Comparison of ENCODE assay signal across 18 cellular contexts in the genomic region with DNA sequence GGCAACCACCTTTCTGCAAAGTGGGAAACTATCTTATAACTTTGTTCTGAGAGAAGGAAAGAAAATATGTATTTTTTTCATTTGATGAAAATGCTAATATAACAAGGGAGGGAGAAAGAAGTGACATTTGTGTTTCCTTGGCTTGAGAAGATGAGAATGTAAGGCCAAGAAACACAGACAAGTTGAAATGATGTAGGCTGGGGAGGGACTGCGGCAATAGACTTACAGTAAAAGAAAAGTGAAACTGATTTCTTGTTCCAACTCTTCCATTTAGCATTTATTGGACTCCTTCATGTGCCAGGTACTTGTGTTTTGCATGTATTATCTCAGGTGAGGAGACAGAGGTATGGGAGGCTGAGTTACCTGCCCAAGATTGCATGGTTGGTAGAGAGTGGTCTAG.
DNase-seq lines count a peak whose midpoint lies in the region; ATAC-seq, FAIRE-seq and TF ChIP-seq lines count a peak whose summit lies in the region.
"Had no signal": no experiment of that assay in that cellular context is flagged by ENCODE, and none has a peak within 500 bp of the region (broad histone marks: within the 10 kb centered on the region; RNA-seq: fewer than 3 reads in every experiment).

No MANE protein-coding gene starts in this region.

- POLR2A ChIA-PET in CD8-positive, alpha-beta T cell (lab: Charles Lee), result no interaction called here

- no peaks in the 10 kb centered on the region for H3K36me3 ChIP-seq in CD8-positive, alpha-beta T cell (ENCODE audit: insufficient read depth, low read length)
- no peaks in the 10 kb centered on the region for H3K36me3 ChIP-seq in mucosa of descending colon (ENCODE audit: low read depth)
- H3K36me3 ChIP-seq: BLaER1 treated with 17β-estradiol and CSF1 and Interleukin-3, amounts not matched to agents 10 nM and 100 nM; pancreas had no signal

- peak overlapping the region; percentile 78 for H3K4me3 Mint-ChIP-seq in CD8-positive, alpha-beta T cell
- peak overlapping the region; percentile 43 for H3K4me3 Mint-ChIP-seq in activated T-helper 2 cell treated with anti-CD3 and anti-CD28 coated beads, Interferon-gamma antibody, Interleukin-2, Interleukin-4, amounts not matched to agents 10 μg/mL and 5 μg/mL and 100 μg/mL, durations not matched to agents 14 hours and 24 hours and 36 hours (ENCODE audit: low read depth)

- H3K4me1 Mint-ChIP-seq in CD8-positive, alpha-beta T cell (ENCODE audit: low read depth), result peaks cover 50% of the 10 kb centered on the region
- H3K4me1 Mint-ChIP-seq in activated T-helper 2 cell treated with anti-CD3 and anti-CD28 coated beads, Interferon-gamma antibody, Interleukin-2, Interleukin-4, amounts not matched to agents 10 μg/mL and 5 μg/mL and 100 μg/mL, durations not matched to agents 14 hours and 24 hours and 36 hours (ENCODE audit: low read depth), result peaks cover 16% of the 10 kb centered on the region

- H3K27ac ChIP-seq in CD8-positive, alpha-beta T cell (ENCODE audit: low read depth, low read length), result no peak overlapping the region
- H3K27ac ChIP-seq: BLaER1 treated with 17β-estradiol and CSF1 and Interleukin-3, amounts not matched to agents 10 nM and 100 nM; pancreas; SK-N-MC had no signal

- H3K9me3 ChIP-seq in CD8-positive, alpha-beta T cell (ENCODE audit: low read length), result no peaks in the 10 kb centered on the region
- no peaks in the 10 kb centered on the region for H3K9me3 ChIP-seq in mucosa of descending colon
- H3K9me3 ChIP-seq: BLaER1 treated with 17β-estradiol and CSF1 and Interleukin-3, amounts not matched to agents 10 nM and 100 nM; pancreas had no signal

- CTCF ChIA-PET in CD8-positive, alpha-beta T cell (lab: Charles Lee), result no interaction called here

- peaks cover 59% of the 10 kb centered on the region for H3K4me1 ChIP-seq in CD8-positive, alpha-beta T cell (ENCODE audit: insufficient read depth, low read length)
- H3K4me1 ChIP-seq in mucosa of descending colon (ENCODE audit: low read depth), result peaks cover 15% of the 10 kb centered on the region

- peak overlapping the region; percentile 85 for H3K27ac Mint-ChIP-seq in CD8-positive, alpha-beta T cell
- H3K27ac Mint-ChIP-seq in activated T-helper 2 cell treated with anti-CD3 and anti-CD28 coated beads, Interferon-gamma antibody, Interleukin-2, Interleukin-4, amounts not matched to agents 10 μg/mL and 5 μg/mL and 100 μg/mL, durations not matched to agents 14 hours and 24 hours and 36 hours, result no peak overlapping the region
- H3K27ac Mint-ChIP-seq: stimulated activated naive B cell treated with anti-CD40 and anti-IgM and Interleukin-4, amounts not matched to agents 10 μg/mL and 1 μg/mL and 100 μg/mL, for 72 hours had no signal

- H3K4me3 ChIP-seq in CD8-positive, alpha-beta T cell (ENCODE audit: low read depth, low read length), result peak overlapping the region; percentile 41
- H3K4me3 ChIP-seq in mucosa of descending colon, result no peak overlapping the region
- H3K4me3 ChIP-seq: BLaER1 treated with 17β-estradiol and CSF1 and Interleukin-3, amounts not matched to agents 10 nM and 100 nM; pancreas; SK-N-MC; smooth muscle cell had no signal

- peak; percentile 62 for ATAC-seq in CD8-positive, alpha-beta T cell
- peak; percentile 70 for ATAC-seq in mucosa of descending colon
- ATAC-seq in HG03139 (IDR thresholded peaks at IDR 0.05; ENCODE audit: unreplicated experiment), result no peak
- ATAC-seq: esophagus mucosa; pancreas; stimulated activated naive B cell treated with anti-CD40 and anti-IgM and Interleukin-4, amounts not matched to agents 10 μg/mL and 1 μg/mL and 100 μg/mL, for 72 hours had no signal

- H3K27me3 Mint-ChIP-seq in CD8-positive, alpha-beta T cell (ENCODE audit: low read depth), result no peaks in the 10 kb centered on the region
- H3K27me3 Mint-ChIP-seq in activated T-helper 2 cell treated with anti-CD3 and anti-CD28 coated beads, Interferon-gamma antibody, Interleukin-2, Interleukin-4, amounts not matched to agents 10 μg/mL and 5 μg/mL and 100 μg/mL, durations not matched to agents 14 hours and 24 hours and 36 hours (ENCODE audit: low read depth), result no peaks in the 10 kb centered on the region
- H3K27me3 Mint-ChIP-seq: stimulated activated naive B cell treated with anti-CD40 and anti-IgM and Interleukin-4, amounts not matched to agents 10 μg/mL and 1 μg/mL and 100 μg/mL, for 72 hours had no signal

- DNase-seq in CD8-positive, alpha-beta T cell, result no peak
- no peak for DNase-seq in GM19239 (ENCODE audit: insufficient read length, low spot score)
- no peak for DNase-seq in activated T-helper 2 cell treated with anti-CD3 and anti-CD28 coated beads, Interferon-gamma antibody, Interleukin-2, Interleukin-4, amounts not matched to agents 10 μg/mL and 5 μg/mL and 100 μg/mL, durations not matched to agents 14 hours and 24 hours and 36 hours (ENCODE audit: low spot score)
- DNase-seq in mucosa of descending colon, result no peak
- DNase-seq in NCI-H146 treated with DMSO at 0.1 percent for 48 hours (lab: John Stamatoyannopoulos, UW; ENCODE audit: unreplicated experiment), result no peak
- DNase-seq in iPS-NIHi11 (ENCODE audit: low spot score), result no peak
- DNase-seq: dermis blood vessel endothelial cell; HCEC 1CT; head of caudate nucleus; NCI-H1105 treated with DMSO at 0.1 percent for 48 hours; NCI-H226; pancreas; stimulated activated naive B cell treated with anti-CD40 and anti-IgM and Interleukin-4, amounts not matched to agents 10 μg/mL and 1 μg/mL and 100 μg/mL, for 72 hours had no signal

- no peaks in the 10 kb centered on the region for H3K36me3 Mint-ChIP-seq in CD8-positive, alpha-beta T cell
- H3K36me3 Mint-ChIP-seq in activated T-helper 2 cell treated with anti-CD3 and anti-CD28 coated beads, Interferon-gamma antibody, Interleukin-2, Interleukin-4, amounts not matched to agents 10 μg/mL and 5 μg/mL and 100 μg/mL, durations not matched to agents 14 hours and 24 hours and 36 hours (ENCODE audit: low read depth), result no peaks in the 10 kb centered on the region
- H3K36me3 Mint-ChIP-seq: stimulated activated naive B cell treated with anti-CD40 and anti-IgM and Interleukin-4, amounts not matched to agents 10 μg/mL and 1 μg/mL and 100 μg/mL, for 72 hours had no signal

- no peaks in the 10 kb centered on the region for H3K27me3 ChIP-seq in CD8-positive, alpha-beta T cell (ENCODE audit: insufficient read depth, low read length)
- H3K27me3 ChIP-seq: BLaER1 treated with 17β-estradiol and CSF1 and Interleukin-3, amounts not matched to agents 10 nM and 100 nM; pancreas had no signal

- no peak for TF ChIP-seq CTCF in CD8-positive, alpha-beta T cell (IDR thresholded peaks at IDR 0.05)
- TF ChIP-seq CTCF in mucosa of descending colon (IDR thresholded peaks at IDR 0.05), result no peak

- FAIRE-seq in GM19239 (lab: Jason Lieb, UNC), result peak; percentile 56
- FAIRE-seq: pancreas had no signal

- no peaks in the 10 kb centered on the region for H3K9me3 Mint-ChIP-seq in CD8-positive, alpha-beta T cell
- no peaks in the 10 kb centered on the region for H3K9me3 Mint-ChIP-seq in activated T-helper 2 cell treated with anti-CD3 and anti-CD28 coated beads, Interferon-gamma antibody, Interleukin-2, Interleukin-4, amounts not matched to agents 10 μg/mL and 5 μg/mL and 100 μg/mL, durations not matched to agents 14 hours and 24 hours and 36 hours
- H3K9me3 Mint-ChIP-seq: stimulated activated naive B cell treated with anti-CD40 and anti-IgM and Interleukin-4, amounts not matched to agents 10 μg/mL and 1 μg/mL and 100 μg/mL, for 72 hours had no signal

- intact Hi-C loops in CD8-positive, alpha-beta T cell (cut with DNase I, micrococcal nuclease), result no loop called here
- intact Hi-C loops in activated T-helper 2 cell treated with anti-CD3 and anti-CD28 coated beads, Interferon-gamma antibody, Interleukin-2, Interleukin-4, amounts not matched to agents 10 μg/mL and 5 μg/mL and 100 μg/mL, durations not matched to agents 14 hours and 24 hours and 36 hours (cut with micrococcal nuclease), result no loop called here
- intact Hi-C loops in mucosa of descending colon (cut with DNase I, micrococcal nuclease), result no loop called here
